Comparison of ENCODE assay signal across 8 cellular contexts in the genomic region with DNA sequence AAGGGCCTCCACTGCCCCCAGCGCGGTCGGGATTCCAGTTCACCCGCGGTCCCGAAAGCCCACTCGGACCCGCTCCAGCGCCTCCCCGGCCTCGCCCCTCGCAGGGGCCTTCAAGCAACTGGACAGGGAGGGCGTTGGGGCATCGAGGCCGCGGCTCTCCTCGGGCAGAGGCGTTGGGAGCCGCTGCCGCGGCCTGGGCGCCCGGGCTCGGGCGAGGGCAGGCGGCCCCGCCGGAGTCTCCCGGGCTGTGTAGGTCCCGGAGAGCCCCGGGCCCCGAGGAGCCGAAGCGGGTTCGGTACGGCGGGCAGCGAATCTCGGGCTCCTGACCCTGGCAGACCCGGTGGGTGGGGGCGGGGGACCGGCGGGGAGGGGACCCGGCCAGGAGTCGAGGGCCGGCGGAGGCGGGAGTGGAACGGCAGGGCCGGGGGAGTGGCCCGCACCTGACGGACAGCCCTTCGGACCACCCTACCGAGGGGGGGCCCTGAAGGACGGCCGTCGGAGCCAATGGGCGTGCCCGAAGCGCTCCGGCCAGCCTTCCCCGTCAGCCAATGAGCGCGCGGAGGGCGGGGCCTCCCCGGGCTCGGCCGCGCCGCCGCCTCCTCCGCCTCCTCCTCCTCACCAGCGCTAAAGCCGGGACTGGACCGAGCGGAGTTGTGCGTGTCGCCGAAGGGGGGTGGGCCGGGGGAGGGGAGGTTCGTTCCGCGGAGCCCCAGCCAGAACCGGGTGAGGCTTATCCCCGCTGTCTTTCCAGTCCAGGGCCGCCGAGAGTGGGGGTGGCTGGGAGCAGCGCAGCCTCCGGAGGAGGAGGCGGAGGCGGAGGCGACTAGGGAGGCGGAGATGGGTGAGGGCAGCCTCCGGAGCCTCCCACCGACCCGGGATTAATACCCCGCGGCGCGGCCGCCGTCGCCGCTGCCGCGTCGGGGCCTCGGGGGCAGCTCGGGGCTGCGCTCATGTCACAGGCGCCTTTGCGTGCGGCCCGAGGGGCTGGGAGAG. TPM values are rescaled to one million over a fixed set of nuclear protein-coding genes. Genes with fewer than 3 reads are reported as not detected.
A peak's percentile ranks its signal among the peaks of the same experiment; 100 is the strongest.
DNase-seq lines count a peak whose midpoint lies in the region; ATAC-seq and TF ChIP-seq lines count a peak whose summit lies in the region.

A gene (plus strand): TSS at position 609 of the 993 bp plus-strand sequence. CDS start 34,346 bp downstream, outside the sequence.

- peak; percentile 100 for DNase-seq in GM03348 (ENCODE audit: low spot score)
- peak; percentile 71 for DNase-seq in HFF-Myc (ENCODE audit: extremely low read depth, low read depth)
- peak; percentile 93 for DNase-seq in MV-4-11 (lab: John Stamatoyannopoulos, UW)
- peak; percentile 94 to 97 for DNase-seq in SJSA1 (ENCODE audit: low read depth in 1 of 2, low spot score in 2 of 2)
- peak; percentile 89 to 99 (median 94) for DNase-seq in activated naive CD4-positive, alpha-beta T cell (lab: John Stamatoyannopoulos, UW)
- DNase-seq in foreskin keratinocyte: peak; percentile 85 to 93
- DNase-seq in neural progenitor cell (ENCODE audit: low spot score): peak; percentile 99

- H3K27me3 ChIP-seq in SJSA1 (replicated peaks) (no peaks in the 10 kb centered on the region), foreskin keratinocyte (no peaks in the 10 kb centered on the region), neural progenitor cell (no peaks in the 10 kb centered on the region), stomach smooth muscle (ENCODE audit: control insufficient read depth in 1 of 2, insufficient read depth in 2 of 2, low read length in 2 of 2) (no peaks in the 10 kb centered on the region)

- peak within 1 kb of the TSS; percentile 76 for H2AFZ ChIP-seq in neural progenitor cell (replicated peaks)

- peaks cover 2% of the 10 kb centered on the region for H3K9me3 Mint-ChIP-seq in neural progenitor cell

- peak within 1 kb of the TSS; percentile 68 for H3K27ac ChIP-seq in SJSA1
- H3K27ac ChIP-seq in foreskin keratinocyte: peak within 1 kb of the TSS; percentile 87
- peak within 1 kb of the TSS; percentile 93 for H3K27ac ChIP-seq in neural progenitor cell
- peak within 1 kb of the TSS; percentile 94 for H3K27ac ChIP-seq in stomach smooth muscle (ENCODE audit: low read length)

- H3K36me3 Mint-ChIP-seq in neural progenitor cell: peaks cover 7% of the 10 kb centered on the region

- H3K27me3 Mint-ChIP-seq in neural progenitor cell (ENCODE audit: insufficient read depth, low read depth): no peaks in the 10 kb centered on the region

- H3K36me3 ChIP-seq in SJSA1 (peaks cover 20% of the 10 kb centered on the region), neural progenitor cell (peaks cover 21% of the 10 kb centered on the region), stomach smooth muscle (ENCODE audit: control insufficient read depth in 2 of 2, insufficient read depth in 2 of 2, low read length in 2 of 2) (no peaks in the 10 kb centered on the region)

- peaks cover 19% of the 10 kb centered on the region for H3K4me1 Mint-ChIP-seq in neural progenitor cell

- H3K79me2 ChIP-seq in neural progenitor cell (ENCODE audit: low read depth): peaks cover 44% of the 10 kb centered on the region

- peak; percentile 88 for ATAC-seq in foreskin keratinocyte

- H3K4me1 ChIP-seq in SJSA1 (replicated peaks) (peaks cover 16% of the 10 kb centered on the region), foreskin keratinocyte (peaks cover 15% of the 10 kb centered on the region), neural progenitor cell (peaks cover 20% of the 10 kb centered on the region), stomach smooth muscle (ENCODE audit: control insufficient read depth, insufficient read depth, low read length) (peaks cover 10% of the 10 kb centered on the region)

- H3K9ac ChIP-seq in neural progenitor cell (peak within 1 kb of the TSS; percentile 70), stomach smooth muscle (ENCODE audit: low read length in 2 of 2) (peak within 1 kb of the TSS; percentile 77 to 82)

- TF ChIP-seq CTCF in HFF-Myc (IDR thresholded peaks at IDR 0.05; ENCODE audit: low read depth, low read length, missing control alignments): no peak
- TF ChIP-seq CTCF in foreskin keratinocyte (conservative IDR thresholded peaks at IDR 0.05): no peak
- no peak for TF ChIP-seq CTCF in neural progenitor cell (IDR thresholded peaks at IDR 0.05)

- H3K9me3 ChIP-seq in SJSA1 (replicated peaks) (no peaks in the 10 kb centered on the region), neural progenitor cell (ENCODE audit: low read depth) (peaks cover 5% of the 10 kb centered on the region), stomach smooth muscle (ENCODE audit: control insufficient read depth in 2 of 2, low read length in 2 of 2) (no peaks in the 10 kb centered on the region)

- H3K27ac Mint-ChIP-seq in neural progenitor cell: peak within 1 kb of the TSS; percentile 96

- peak within 1 kb of the TSS; percentile 98 for H3K4me3 Mint-ChIP-seq in neural progenitor cell

- H3K4me3 ChIP-seq in HFF-Myc (replicated peaks; ENCODE audit: low read depth, low read length) (peak within 1 kb of the TSS; percentile 57), SJSA1 (peak within 1 kb of the TSS; percentile 83), neural progenitor cell (peak within 1 kb of the TSS; percentile 94), stomach smooth muscle (ENCODE audit: low read length in 2 of 2) (peak within 1 kb of the TSS; percentile 88 to 96)

- H3F3A ChIP-seq in neural progenitor cell (ENCODE audit: low read depth): peaks cover 41% of the 10 kb centered on the region

- H3K4me2 ChIP-seq in neural progenitor cell: peak within 1 kb of the TSS; percentile 97

- H4K20me1 ChIP-seq in neural progenitor cell (ENCODE audit: low read depth): peaks cover 37% of the 10 kb centered on the region

RNA-seq across cellular contexts. Expression of the gene that starts here (rescaled TPM):
- 22.5 and 30.4 TPM in 2 replicates for total RNA-seq in SJSA1 (2014; rRNA removed; shearing (Covaris generic))
- 43.6 and 45.8 TPM in 2 replicates for total RNA-seq in foreskin keratinocyte
- 14.0 TPM in 2 replicates for polyA plus RNA-seq in foreskin keratinocyte
- total RNA-seq in neural progenitor cell (ENCODE audit: low replicate concordance): 203 and 303 TPM in 2 replicates

Comparison
In these comparisons a context has a peak if more than half of its experiments do, and no peak if none do; other contexts are left out.
1. Peak in every context shown above with its lines: DNase-seq, ATAC-seq, H3K4me3 ChIP-seq and H3K27ac ChIP-seq.